10 cellular contexts compared by ENCODE assay signal in the genomic region with DNA sequence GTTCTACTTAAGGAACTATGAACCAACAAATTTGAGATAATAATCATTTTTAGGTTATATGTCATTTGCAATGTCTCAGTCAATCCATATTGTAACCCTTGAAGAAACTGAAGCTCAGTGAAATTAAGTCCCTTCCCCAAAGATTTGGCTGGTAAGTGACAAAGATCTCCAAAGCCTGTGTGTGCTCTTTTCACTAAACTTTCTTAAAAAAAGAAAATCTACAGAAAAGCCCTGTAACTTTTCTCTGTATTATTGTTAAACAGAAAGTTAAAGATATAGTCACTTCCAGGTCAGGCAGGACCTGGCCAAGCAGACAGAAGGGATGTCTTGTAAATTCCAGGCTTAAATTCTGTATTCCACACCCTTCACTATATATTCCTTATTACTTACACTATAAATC.
A peak's percentile ranks its signal among the peaks of the same experiment; 100 is the strongest.
DNase-seq lines count a peak whose midpoint lies in the region; ATAC-seq and TF ChIP-seq lines count a peak whose summit lies in the region.
"Had no signal": no experiment of that assay in that cellular context is flagged by ENCODE, and none has a peak within 500 bp of the region (broad histone marks: within the 10 kb centered on the region; RNA-seq: fewer than 3 reads in every experiment).

No MANE protein-coding gene starts in this region.

- peaks cover 15% of the 10 kb centered on the region for H3K36me3 ChIP-seq in KOPT-K1 (ENCODE audit: insufficient read depth, low read length)

- peak overlapping the region; percentile 76 for H3K4me3 ChIP-seq in AG09309 (ENCODE audit: control insufficient read depth, low read depth, low read length)

- H3K36me3 Mint-ChIP-seq in dendritic cell treated with granulocyte-macrophage colony-stimulating factor and Interleukin-4, amounts not matched to agents 40 ng/mL and 50 ng/mL, for 4 days (ENCODE audit: low read depth), result peaks cover 13% of the 10 kb centered on the region
- H3K36me3 Mint-ChIP-seq in nephron progenitor cell (ENCODE audit: low read depth), result peaks cover 10% of the 10 kb centered on the region

- peak overlapping the region; percentile 88 for H3K27ac ChIP-seq in KOPT-K1 (ENCODE audit: low read depth, low read length, poor library complexity, severe bottlenecking)

- H3K27ac Mint-ChIP-seq in dendritic cell treated with granulocyte-macrophage colony-stimulating factor and Interleukin-4, amounts not matched to agents 40 ng/mL and 50 ng/mL, for 4 days, result peak overlapping the region; percentile 71
- no peak overlapping the region for H3K27ac Mint-ChIP-seq in nephron progenitor cell

- no peaks in the 10 kb centered on the region for H3K9me3 ChIP-seq in KOPT-K1 (ENCODE audit: insufficient read depth, low read length, poor library complexity, severe bottlenecking)

- no peak for ATAC-seq in HG03025 (IDR thresholded peaks at IDR 0.05; ENCODE audit: low FRiP score, unreplicated experiment)
- ATAC-seq in HG03378 (IDR thresholded peaks at IDR 0.05; ENCODE audit: unreplicated experiment), result no peak
- no peak for ATAC-seq in HG02884 (IDR thresholded peaks at IDR 0.05; ENCODE audit: unreplicated experiment)

- no peaks in the 10 kb centered on the region for H3K9me3 Mint-ChIP-seq in dendritic cell treated with granulocyte-macrophage colony-stimulating factor and Interleukin-4, amounts not matched to agents 40 ng/mL and 50 ng/mL, for 4 days
- no peaks in the 10 kb centered on the region for H3K9me3 Mint-ChIP-seq in nephron progenitor cell

- no peak for DNase-seq in AG09309 (ENCODE audit: low read depth)
- no peak for DNase-seq in nephron progenitor cell
- DNase-seq in COR-L47 (lab: John Stamatoyannopoulos, UW), result no peak
- DNase-seq: mesendoderm, NCI-H226 had no signal

- TF ChIP-seq CTCF in AG09309 (IDR thresholded peaks at IDR 0.05; ENCODE audit: control insufficient read depth, insufficient read depth, low read depth, low read length, missing control alignments), result no peak
- TF ChIP-seq CTCF in nephron progenitor cell (IDR thresholded peaks at IDR 0.05), result no peak

- peak overlapping the region; percentile 79 for H3K4me3 Mint-ChIP-seq in dendritic cell treated with granulocyte-macrophage colony-stimulating factor and Interleukin-4, amounts not matched to agents 40 ng/mL and 50 ng/mL, for 4 days
- H3K4me3 Mint-ChIP-seq in nephron progenitor cell, result peak overlapping the region; percentile 91

- intact Hi-C loops in dendritic cell treated with granulocyte-macrophage colony-stimulating factor and Interleukin-4, amounts not matched to agents 40 ng/mL and 50 ng/mL, for 4 days (cut with micrococcal nuclease), result no loop called here

- H3K4me1 Mint-ChIP-seq in dendritic cell treated with granulocyte-macrophage colony-stimulating factor and Interleukin-4, amounts not matched to agents 40 ng/mL and 50 ng/mL, for 4 days (ENCODE audit: low read depth), result peaks cover 67% of the 10 kb centered on the region
- peaks cover 59% of the 10 kb centered on the region for H3K4me1 Mint-ChIP-seq in nephron progenitor cell

- peaks cover 11% of the 10 kb centered on the region for H3K27me3 Mint-ChIP-seq in dendritic cell treated with granulocyte-macrophage colony-stimulating factor and Interleukin-4, amounts not matched to agents 40 ng/mL and 50 ng/mL, for 4 days
- H3K27me3 Mint-ChIP-seq in nephron progenitor cell (ENCODE audit: low read depth, poor library complexity), result peaks cover 36% of the 10 kb centered on the region
